8 cellular contexts compared by ENCODE assay signal in genomic region chr16:50741808-50742520, GRCh38. TPM values are rescaled to one million over a fixed set of nuclear protein-coding genes. Genes with fewer than 3 reads are reported as not detected.
DNase-seq lines count a peak whose midpoint lies in the region; ATAC-seq and TF ChIP-seq lines count a peak whose summit lies in the region.

Gene CYLD, plus strand, starts transcription at chr16:50742086. Its CDS starts 7,613 bp downstream, at chr16:50749699.

- ATAC-seq in GM19395 (IDR thresholded peaks at IDR 0.05; ENCODE audit: unreplicated experiment) (peak; percentile 92), HG03565 (IDR thresholded peaks at IDR 0.05; ENCODE audit: unreplicated experiment) (peak; percentile 85), left lung (peak; percentile 96)

- H3K4me1 ChIP-seq in left lung: peaks cover 8 to 46% of the 10 kb centered on the region in 2 donors

- H3K36me3 ChIP-seq in left lung: no peaks in the 10 kb centered on the region

- H3K9me3 ChIP-seq in left lung: no peaks in the 10 kb centered on the region

- H3K27me3 ChIP-seq in left lung: no peaks in the 10 kb centered on the region

- no peak for TF ChIP-seq CTCF in C4-2B (conservative IDR thresholded peaks at IDR 0.05)
- no peak for TF ChIP-seq CTCF in left lung (IDR thresholded peaks at IDR 0.05)

- DNase-seq in NCI-H774 (lab: John Stamatoyannopoulos, UW) (peak; percentile 99), dermis blood vessel endothelial cell (peak; percentile 100), left lung (peak; percentile 97 to 100)
- DNase-seq in activated CD4-positive, alpha-beta T cell treated with anti-CD3 and anti-CD28 coated beads, Interleukin-2, amount 50 U/mL, for 4 hours: peak; percentile 99
- peak; percentile 98 for DNase-seq in stimulated activated CD4-positive, alpha-beta T cell treated with anti-CD3 and anti-CD28 coated beads, Interleukin-2, amount 100 ng/mL, for 48 hours

- H3K4me3 ChIP-seq in left lung: peak within 1 kb of the TSS; percentile 81 to 84

- H3K27ac ChIP-seq in C4-2B: peak within 1 kb of the TSS; percentile 57
- H3K27ac ChIP-seq in left lung: peak within 1 kb of the TSS; percentile 89 to 96

- intact Hi-C loops in left lung (cut with DNase I): no loop called here

RNA-seq across cellular contexts. Expression of gene CYLD, which starts in this region (rescaled TPM):
- total RNA-seq in dermis blood vessel endothelial cell (37.5 and 59.1 TPM in 2 replicates), left lung (10 to 100 TPM; 40.5 to 52.1 TPM)

Comparison
In these comparisons a context has a peak if more than half of its experiments do, and no peak if none do; other contexts are left out.
1. Peak in every context shown above with its lines: DNase-seq, ATAC-seq, H3K4me3 ChIP-seq and H3K27ac ChIP-seq.